In the genomic region with DNA sequence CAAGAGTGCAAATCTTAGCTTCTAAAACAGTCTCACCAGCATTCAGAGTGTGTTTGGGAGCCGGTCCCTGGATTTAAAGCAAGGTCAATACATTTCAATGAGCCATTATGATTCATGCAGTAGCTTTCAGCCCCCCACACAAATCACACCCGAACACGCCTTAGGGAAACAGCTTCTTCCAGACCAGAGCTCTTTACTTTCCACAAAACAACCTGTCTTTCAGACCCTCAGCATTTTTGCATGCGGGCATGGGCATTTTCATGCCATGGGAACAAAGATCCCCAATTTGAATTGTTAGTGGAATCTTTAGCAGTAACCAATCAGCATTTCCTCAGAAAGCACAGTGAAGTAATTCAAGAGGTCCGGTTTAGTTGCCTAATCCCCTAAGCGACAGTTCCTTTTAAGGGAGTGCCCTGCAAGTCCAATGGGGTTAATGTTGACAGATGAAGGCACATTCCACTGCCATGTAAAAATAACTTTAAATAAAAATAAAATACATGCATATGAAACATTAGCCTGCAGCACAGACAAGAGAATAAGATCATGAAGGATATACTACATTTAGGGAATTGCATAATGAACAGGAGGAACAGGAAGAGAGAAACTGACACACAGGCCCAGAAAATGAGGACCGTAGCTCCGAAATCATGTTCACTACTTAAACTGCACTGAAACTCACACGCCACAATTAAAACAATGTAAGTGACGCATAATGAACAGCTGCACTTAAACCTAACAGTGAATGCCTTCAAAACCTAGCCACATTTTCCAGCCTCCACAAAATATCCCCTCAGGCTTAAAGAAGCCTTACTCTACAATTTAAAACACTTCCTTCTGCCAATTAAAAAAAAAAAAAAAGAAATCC, we compare ENCODE assay signal across 8 cellular contexts. TPM values are rescaled to one million over a fixed set of nuclear protein-coding genes. Genes with fewer than 3 reads are reported as not detected.
A peak's percentile ranks its signal among the peaks of the same experiment; 100 is the strongest.
DNase-seq lines count a peak whose midpoint lies in the region; ATAC-seq and TF ChIP-seq lines count a peak whose summit lies in the region.

No MANE protein-coding gene starts in this region.

- H3K27ac ChIP-seq in muscle layer of colon (ENCODE audit: low read depth, low read length) = no peak overlapping the region

- H3K9me3 Mint-ChIP-seq in central memory CD8-positive, alpha-beta T cell = no peaks in the 10 kb centered on the region

- DNase-seq in AG10803 (ENCODE audit: low read depth) (peak; percentile 73), M059J (ENCODE audit: low read depth) (peak; percentile 95), NCI-H345 (lab: John Stamatoyannopoulos, UW) (no peak)
- DNase-seq in central memory CD8-positive, alpha-beta T cell (ENCODE audit: low spot score in 2 of 2) = no peak
- DNase-seq in activated T-cell treated with anti-CD3 and anti-CD28 coated beads, Interleukin-2, amount 50 U/mL, for 48 hours = no peak
- no peak for DNase-seq in stimulated activated CD4-positive, alpha-beta T cell treated with anti-CD3 and anti-CD28 coated beads, Interleukin-2, amount 100 ng/mL, for 48 hours

- peaks cover 46% of the 10 kb centered on the region for H3K4me1 ChIP-seq in muscle layer of colon (ENCODE audit: insufficient read depth, low read length)

- H3K4me3 ChIP-seq in AG10803 (ENCODE audit: low read length) (peak overlapping the region; percentile 28), muscle layer of colon (ENCODE audit: low read depth in 1 of 2, low read length in 2 of 2) (no peak overlapping the region)

- peaks cover 29% of the 10 kb centered on the region for H3K36me3 Mint-ChIP-seq in central memory CD8-positive, alpha-beta T cell (ENCODE audit: insufficient read depth)

- H3K27ac Mint-ChIP-seq in central memory CD8-positive, alpha-beta T cell (ENCODE audit: low read depth) = no peak overlapping the region

- no peaks in the 10 kb centered on the region for H3K27me3 Mint-ChIP-seq in central memory CD8-positive, alpha-beta T cell

- peak overlapping the region; percentile 13 for H3K9ac ChIP-seq in muscle layer of colon (ENCODE audit: low read length)

- ATAC-seq in central memory CD8-positive, alpha-beta T cell (replicated peaks; ENCODE audit: extremely low read depth, poor library complexity, severe bottlenecking) = no peak
- no peak for ATAC-seq in GM21390 (IDR thresholded peaks at IDR 0.05; ENCODE audit: unreplicated experiment)

- H3K27me3 ChIP-seq in muscle layer of colon (ENCODE audit: control insufficient read depth in 1 of 2, insufficient read depth in 2 of 2, low read length in 2 of 2) = no peaks in the 10 kb centered on the region

- H3K4me3 Mint-ChIP-seq in central memory CD8-positive, alpha-beta T cell = peak overlapping the region; percentile 20

- TF ChIP-seq CTCF in AG10803 (conservative IDR thresholded peaks at IDR 0.05; ENCODE audit: low read length) = no peak

- no peaks in the 10 kb centered on the region for H3K9me3 ChIP-seq in muscle layer of colon (ENCODE audit: low read length)

- H3K36me3 ChIP-seq in muscle layer of colon (ENCODE audit: insufficient read depth, low read length) = no peaks in the 10 kb centered on the region

- H3K4me1 Mint-ChIP-seq in central memory CD8-positive, alpha-beta T cell = peaks cover 93% of the 10 kb centered on the region

RNA-seq across cellular contexts. Expression of gene VPS37B, which starts 4.0 kb away (rescaled TPM):
- total RNA-seq in M059J (2014; rRNA removed; shearing (Covaris generic)) = 27.7 and 28.9 TPM in 2 replicates

RNA-seq across cellular contexts. Expression of gene HIP1R, which starts 56.6 kb away (rescaled TPM):
- total RNA-seq in M059J (2014; rRNA removed; shearing (Covaris generic)) = 18.3 and 23.5 TPM in 2 replicates

Comparison
In these comparisons a context has a peak if more than half of its experiments do, and no peak if none do; other contexts are left out.
1. DNase-seq: peak in AG10803 (single experiment) and M059J (single experiment); none in central memory CD8-positive, alpha-beta T cell (0 of 2), activated T-cell treated with anti-CD3 and anti-CD28 coated beads, Interleukin-2, amount 50 U/mL, for 48 hours (0 of 2), NCI-H345 (single experiment) and stimulated activated CD4-positive, alpha-beta T cell treated with anti-CD3 and anti-CD28 coated beads, Interleukin-2, amount 100 ng/mL, for 48 hours (0 of 2).